9 cellular contexts compared by ENCODE assay signal in genomic region chr17:57459286-57459915, GRCh38.
DNase-seq lines count a peak whose midpoint lies in the region; ATAC-seq and TF ChIP-seq lines count a peak whose summit lies in the region.
"Had no signal": no experiment of that assay in that cellular context is flagged by ENCODE, and none has a peak within 500 bp of the region (broad histone marks: within the 10 kb centered on the region; RNA-seq: fewer than 3 reads in every experiment).

No MANE protein-coding gene starts in this region.

- H3K9ac ChIP-seq in liver (ENCODE audit: low read depth in 1 of 2, low read length in 2 of 2) (no peak overlapping the region), SK-N-SH (no peak overlapping the region)

- peaks cover 6% of the 10 kb centered on the region for H3F3A ChIP-seq in SK-N-SH (replicated peaks; ENCODE audit: insufficient read depth)

- H3K4me3 ChIP-seq in liver (ENCODE audit: low read depth in 1 of 3, low read length in 3 of 3) (no peak overlapping the region), SK-N-SH (ENCODE audit: low read depth in 2 of 2, low read length in 1 of 2) (no peak overlapping the region)

- CTCF ChIA-PET in SK-N-SH (lab: Yijun Ruan, JAX): interaction anchor here (3.0 kb wide), 1 partner anchor 9 kb away, joined by 15 read pairs; no protein-coding TSS in a partner anchor

- POLR2A ChIA-PET in SK-N-SH (lab: Yijun Ruan, JAX): interaction anchor here (0.9 to 1.6 kb wide), 2 partner anchors 10 to 13 kb away, joined by 3 to 5 read pairs; no protein-coding TSS in a partner anchor

- no peak overlapping the region; the same call in 1 of the 2 replicates for H3K4me2 ChIP-seq in SK-N-SH

- ATAC-seq in HG02610 (IDR thresholded peaks at IDR 0.05; ENCODE audit: unreplicated experiment) (peak; percentile 19), GM19455 (IDR thresholded peaks at IDR 0.05; ENCODE audit: unreplicated experiment) (no peak), GM18870 (IDR thresholded peaks at IDR 0.05; ENCODE audit: unreplicated experiment) (no peak), HG03442 (IDR thresholded peaks at IDR 0.05; ENCODE audit: unreplicated experiment) (no peak)

- H3K27me3 ChIP-seq in liver (ENCODE audit: control insufficient read depth in 4 of 4, insufficient read depth in 4 of 4, low read length in 3 of 4) (no peaks in the 10 kb centered on the region), SK-N-SH (ENCODE audit: insufficient read depth) (no peaks in the 10 kb centered on the region)

- H3K36me3 ChIP-seq in liver (ENCODE audit: control insufficient read depth in 4 of 4, insufficient read depth in 3 of 4, low read depth in 1 of 4, low read length in 3 of 4) (no peaks in the 10 kb centered on the region), SK-N-SH (replicated peaks in 1 of 2; ENCODE audit: control insufficient read depth in 1 of 2, insufficient read depth in 2 of 2, low read length in 1 of 2) (no peaks in the 10 kb centered on the region)

- H3K9me3 ChIP-seq in liver (ENCODE audit: control insufficient read depth in 4 of 4, low read length in 3 of 4): no peaks in the 10 kb centered on the region
- no peaks in the 10 kb centered on the region for H3K9me3 ChIP-seq in SK-N-SH

- no peaks in the 10 kb centered on the region for H3K9me2 ChIP-seq in SK-N-SH

- 71% methylated on average over 12 of the region's 12 CpGs for WGBS in liver
- 85% methylated on average over 12 of the region's 12 CpGs for WGBS in SK-N-SH (ENCODE audit: low lambda C conversion rate)

- no peaks in the 10 kb centered on the region for H4K20me1 ChIP-seq in SK-N-SH (ENCODE audit: insufficient read depth)

- no peaks in the 10 kb centered on the region for H3K79me2 ChIP-seq in SK-N-SH (ENCODE audit: insufficient read depth)

- H3K4me1 ChIP-seq in liver (ENCODE audit: control insufficient read depth in 4 of 4, insufficient read depth in 4 of 4, low read length in 3 of 4) (no peaks in the 10 kb centered on the region), SK-N-SH (ENCODE audit: control insufficient read depth in 1 of 2, insufficient read depth in 2 of 2, low read depth in 1 of 2, low read length in 1 of 2) (peaks cover 24 to 25% of the 10 kb centered on the region in 2 experiments; a peak in 3 of 4 replicates)

- H3K27ac ChIP-seq in liver (ENCODE audit: low read depth in 1 of 2, low read length in 2 of 2) (no peak overlapping the region), SK-N-SH (ENCODE audit: low read depth in 2 of 2, low read length in 1 of 2) (peak overlapping the region in 1 of 2 experiments; percentile 23; a peak in 3 of 4 replicates)

- peak in 1 of 2 donors; percentile 60 for TF ChIP-seq RAD21 in liver (IDR thresholded peaks at IDR 0.05)
- TF ChIP-seq RAD21 in SK-N-SH (IDR thresholded peaks at IDR 0.05; ENCODE audit: low read length): no peak

- H2AFZ ChIP-seq in SK-N-SH (ENCODE audit: low read depth): no peak overlapping the region

- peak; percentile 70 for DNase-seq in EL
- peak; percentile 49 to 60 for DNase-seq in activated CD4-positive, alpha-beta T cell treated with anti-CD3 and anti-CD28 coated beads, Interleukin-2, amount 50 U/mL, for 48 hours
- no peak for DNase-seq in SK-N-SH
- DNase-seq: central memory CD4-positive, alpha-beta T cell had no signal

- no peak for TF ChIP-seq EP300 in SK-N-SH (IDR thresholded peaks at IDR 0.05; ENCODE audit: borderline replicate concordance in 1 of 2, low read depth in 1 of 2, low read length in 1 of 2)

- TF ChIP-seq CTCF in liver (IDR thresholded peaks at IDR 0.05; ENCODE audit: low read depth, low read length, missing input control): no peak
- no peak for TF ChIP-seq CTCF in SK-N-SH (IDR thresholded peaks at IDR 0.05)

TF ChIP-seq in liver, 16 proteins besides CTCF, POLR2A, EP300 and RAD21:
- no peak for TF ChIP-seq YY1 (IDR thresholded peaks at IDR 0.05)
- peak; percentile 69 to 94 for TF ChIP-seq RXRA (IDR thresholded peaks at IDR 0.05)
- no peak for TF ChIP-seq JUND (IDR thresholded peaks at IDR 0.05)
- peak; percentile 57 for TF ChIP-seq SP1 (IDR thresholded peaks at IDR 0.05)
- no peak for TF ChIP-seq HNF4G (IDR thresholded peaks at IDR 0.05)
- peak; percentile 74 for TF ChIP-seq NR2F2 (IDR thresholded peaks at IDR 0.05)
- TF ChIP-seq MAX (IDR thresholded peaks at IDR 0.05): no peak
- TF ChIP-seq HNF4A (conservative IDR thresholded peaks at IDR 0.05): peak; percentile 47 to 84
TF ChIP-seq in liver: peak in this region for 4.

TF ChIP-seq in SK-N-SH, 30 proteins besides CTCF, POLR2A, EP300 and RAD21:
- no peak for TF ChIP-seq USF2 (IDR thresholded peaks at IDR 0.05; ENCODE audit: borderline replicate concordance, low read depth, low read length)
- no peak for TF ChIP-seq TCF12 (IDR thresholded peaks at IDR 0.05)
- no peak for TF ChIP-seq FOSL2 (IDR thresholded peaks at IDR 0.05; ENCODE audit: borderline replicate concordance, low read depth)
- TF ChIP-seq SMC3 (IDR thresholded peaks at IDR 0.05; ENCODE audit: low read depth, low read length): no peak
- no peak for TF ChIP-seq NFIC (IDR thresholded peaks at IDR 0.05; ENCODE audit: borderline replicate concordance)
- no peak for TF ChIP-seq CHD2 (IDR thresholded peaks at IDR 0.05; ENCODE audit: low read length, partially characterized antibody)
